25 cellular contexts compared by ENCODE assay signal in the genomic region with DNA sequence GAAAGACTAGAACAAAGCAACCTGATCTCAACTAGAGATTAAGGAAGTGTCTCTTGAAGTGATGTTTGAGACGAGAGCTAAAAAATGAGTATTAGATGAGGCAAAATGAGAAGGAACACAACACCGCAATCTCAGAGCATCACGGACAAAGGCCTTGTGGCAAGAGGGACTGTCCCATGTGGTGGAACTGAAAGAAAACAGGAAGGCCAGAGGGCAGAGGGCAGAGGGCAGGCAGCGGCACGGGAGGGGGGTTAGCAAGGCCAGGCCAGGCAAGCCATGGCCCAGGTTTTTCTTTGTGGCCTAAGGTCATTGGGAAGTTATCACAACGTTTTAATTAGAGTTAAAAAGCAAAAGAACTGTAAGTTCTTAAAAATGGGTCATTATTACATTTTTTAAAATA. TPM values are rescaled to one million over a fixed set of nuclear protein-coding genes. Genes with fewer than 3 reads are reported as not detected.
DNase-seq lines count a peak whose midpoint lies in the region; ATAC-seq, FAIRE-seq and TF ChIP-seq lines count a peak whose summit lies in the region.
"Had no signal": no experiment of that assay in that cellular context is flagged by ENCODE, and none has a peak within 500 bp of the region (broad histone marks: within the 10 kb centered on the region; RNA-seq: fewer than 3 reads in every experiment).

No MANE protein-coding gene starts in this region.

- POLR2A ChIA-PET in CD4-positive, alpha-beta T cell (lab: Charles Lee): no interaction called here
- POLR2A ChIA-PET in K562 (lab: Yijun Ruan, JAX): no interaction called here

- ATAC-seq in CD4-positive, alpha-beta T cell (ENCODE audit: poor library complexity): no peak
- ATAC-seq in K562 (no peak), GM19397 (IDR thresholded peaks at IDR 0.05; ENCODE audit: unreplicated experiment) (no peak)
- ATAC-seq: gastrocnemius medialis, GM23338, sciatic nerve, WTC11 had no signal

- no peaks in the 10 kb centered on the region for H3K9me1 ChIP-seq in K562 (ENCODE audit: control insufficient read depth, insufficient read depth, low read length)

- in situ Hi-C loops in K562 (cut with MboI): no loop called here

- no peak for FAIRE-seq in K562 (lab: Jason Lieb, UNC)
- FAIRE-seq: endothelial cell of umbilical vein, RCC 7860 had no signal

- no peaks in the 10 kb centered on the region for H3K79me2 ChIP-seq in K562 (ENCODE audit: control insufficient read depth, insufficient read depth, low read length)

- no peak for TF ChIP-seq POLR2A in K562 (conservative IDR thresholded peaks at IDR 0.05)

- DNase-seq in CD4-positive, alpha-beta T cell: no peak
- peak; percentile 53 for DNase-seq in GM12865 (ENCODE audit: low read depth)
- no peak for DNase-seq in K562 (ENCODE audit: extremely low read depth in 1 of 4, low spot score in 3 of 4)
- DNase-seq in nephron progenitor cell: peak; percentile 26
- DNase-seq in tibial artery: no peak
- DNase-seq in AML-193 (lab: John Stamatoyannopoulos, UW): no peak
- DNase-seq: activated effector memory CD4-positive, alpha-beta T cell treated with Interleukin-2 at 50 U/mL for 16 hours; DMS79 treated with DMSO at 0.1 percent for 48 hours; gastrocnemius medialis; GDM1; kidney glomerular epithelial cell; NCI-H146; NCI-H2107; NCI-H446; NCI-H748 treated with DMSO at 0.1 percent for 48 hours; stimulated activated CD4-positive, alpha-beta T cell treated with anti-CD3 and anti-CD28 coated beads, Interleukin-2, amount 100 ng/mL, for 48 hours had no signal

- H3K4me2 ChIP-seq in K562 (ENCODE audit: insufficient read depth, low read length): no peak overlapping the region
- H3K4me2 ChIP-seq: BLaER1 treated with 17β-estradiol and CSF1 and Interleukin-3, amounts not matched to agents 10 nM and 100 nM; GM23338 had no signal

- H3K27ac ChIP-seq in CD4-positive, alpha-beta T cell (ENCODE audit: low read depth, low read length): no peak overlapping the region
- no peak overlapping the region for H3K27ac ChIP-seq in K562 (ENCODE audit: extremely low read depth, low read depth, low read length)
- H3K27ac ChIP-seq in tibial artery: no peak overlapping the region
- H3K27ac ChIP-seq: ascending aorta; BLaER1 treated with 17β-estradiol and CSF1 and Interleukin-3, amounts not matched to agents 10 nM and 100 nM had no signal

- H3K4me3 ChIP-seq in GM12865 (ENCODE audit: low read depth, low read length) (no peak overlapping the region), K562 (no peak overlapping the region), tibial artery (no peak overlapping the region)
- H3K4me3 ChIP-seq: ascending aorta; BLaER1 treated with 17β-estradiol and CSF1 and Interleukin-3, amounts not matched to agents 10 nM and 100 nM; gastrocnemius medialis; GM23338; tibial nerve had no signal

- H3K4me3 Mint-ChIP-seq in CD4-positive, alpha-beta T cell: no peak overlapping the region
- peak overlapping the region; percentile 6 for H3K4me3 Mint-ChIP-seq in nephron progenitor cell
- H3K4me3 Mint-ChIP-seq: GM23338, WTC11 had no signal

- WGBS in K562 (ENCODE audit: insufficient coverage, low coverage, missing lambda C conversion rate): 74% methylated on average over 6 of the region's 6 CpGs

- H2AFZ ChIP-seq in K562 (ENCODE audit: low read depth, low read length): no peak overlapping the region
- H2AFZ ChIP-seq: GM23338 had no signal

- no peaks in the 10 kb centered on the region for H3K9me3 Mint-ChIP-seq in CD4-positive, alpha-beta T cell
- H3K9me3 Mint-ChIP-seq in nephron progenitor cell: no peaks in the 10 kb centered on the region
- H3K9me3 Mint-ChIP-seq: GM23338, WTC11 had no signal

- peaks cover 72% of the 10 kb centered on the region for H3K36me3 Mint-ChIP-seq in CD4-positive, alpha-beta T cell (ENCODE audit: low read depth)
- peaks cover 66% of the 10 kb centered on the region for H3K36me3 Mint-ChIP-seq in nephron progenitor cell (ENCODE audit: low read depth)

- no peaks in the 10 kb centered on the region for H3K27me3 ChIP-seq in CD4-positive, alpha-beta T cell (ENCODE audit: control insufficient read depth, insufficient read depth, low read length)
- H3K27me3 ChIP-seq in K562 (ENCODE audit: control insufficient read depth in 2 of 2, insufficient read depth in 2 of 2, low read length in 2 of 2): no peaks in the 10 kb centered on the region
- H3K27me3 ChIP-seq in tibial artery: no peaks in the 10 kb centered on the region
- H3K27me3 ChIP-seq: ascending aorta; BLaER1 treated with 17β-estradiol and CSF1 and Interleukin-3, amounts not matched to agents 10 nM and 100 nM; gastrocnemius medialis; tibial nerve had no signal

- BruUV-seq in K562 (replicated peaks; lab: Mats Ljungman, UMichigan): no TSS peak

- H3K27me3 Mint-ChIP-seq in CD4-positive, alpha-beta T cell: no peaks in the 10 kb centered on the region
- H3K27me3 Mint-ChIP-seq in nephron progenitor cell (ENCODE audit: low read depth, poor library complexity): no peaks in the 10 kb centered on the region

- TF ChIP-seq EP300 in K562 (IDR thresholded peaks at IDR 0.05; ENCODE audit: low read length): no peak

- no peak overlapping the region for H3K9ac ChIP-seq in K562 (ENCODE audit: insufficient read depth in 1 of 2, low read depth in 2 of 2, low read length in 2 of 2)
- H3K9ac ChIP-seq: BLaER1 treated with 17β-estradiol and CSF1 and Interleukin-3, amounts not matched to agents 10 nM and 100 nM had no signal

- TF ChIP-seq CTCF in CD4-positive, alpha-beta T cell (IDR thresholded peaks at IDR 0.05): no peak
- no peak for TF ChIP-seq CTCF in GM12865 (IDR thresholded peaks at IDR 0.05; ENCODE audit: insufficient read depth, low read depth, low read length, missing control alignments)
- TF ChIP-seq CTCF in K562 (IDR thresholded peaks at IDR 0.05 in 2 of 3, conservative IDR thresholded peaks at IDR 0.05 in 1 of 3; ENCODE audit: insufficient read depth in 2 of 3, low read depth in 1 of 3, low read length in 3 of 3): no peak
- no peak for TF ChIP-seq CTCF in nephron progenitor cell (IDR thresholded peaks at IDR 0.05)
- no peak for TF ChIP-seq CTCF in tibial artery (IDR thresholded peaks at IDR 0.05)

- CTCF ChIA-PET in CD4-positive, alpha-beta T cell (lab: Charles Lee): no interaction called here
- CTCF ChIA-PET in K562 (lab: Yijun Ruan, JAX; ENCODE audit: low intra/inter-chr PET ratio): no interaction called here

- intact Hi-C loops in CD4-positive, alpha-beta T cell (cut with DNase I, micrococcal nuclease): no loop called here
- intact Hi-C loops in K562 (cut with micrococcal nuclease): no loop called here
- intact Hi-C loops in tibial artery (cut with DNase I; ENCODE audit: low total_unique reads): no loop called here

- H3K36me3 ChIP-seq in K562 (ENCODE audit: control insufficient read depth, insufficient read depth, low read length): peaks cover 63% of the 10 kb centered on the region
- H3K36me3 ChIP-seq in tibial artery: peaks cover 41 to 82% (median 48%) of the 10 kb centered on the region in 3 donors

- no peak for TF ChIP-seq RAD21 in K562 (CRISPR knock-in tag; conservative IDR thresholded peaks at IDR 0.05 in 1 of 2, IDR thresholded peaks at IDR 0.05 in 1 of 2)

- H3K4me1 ChIP-seq in K562 (replicated peaks in 1 of 2; ENCODE audit: control insufficient read depth in 2 of 2, insufficient read depth in 2 of 2, low read length in 2 of 2): no peaks in the 10 kb centered on the region; a peak in 1 of 5 replicates
- no peaks in the 10 kb centered on the region for H3K4me1 ChIP-seq in tibial artery
- H3K4me1 ChIP-seq: ascending aorta; BLaER1 treated with 17β-estradiol and CSF1 and Interleukin-3, amounts not matched to agents 10 nM and 100 nM; gastrocnemius medialis had no signal

- no peaks in the 10 kb centered on the region for H4K20me1 ChIP-seq in K562 (replicated peaks; ENCODE audit: control insufficient read depth, insufficient read depth, low read length)

- peaks cover 5% of the 10 kb centered on the region for H3K4me1 Mint-ChIP-seq in CD4-positive, alpha-beta T cell (ENCODE audit: low read depth)
- peaks cover 22% of the 10 kb centered on the region for H3K4me1 Mint-ChIP-seq in nephron progenitor cell
- H3K4me1 Mint-ChIP-seq: GM23338, WTC11 had no signal

- H3K9me3 ChIP-seq in CD4-positive, alpha-beta T cell (ENCODE audit: control insufficient read depth, low read length): no peaks in the 10 kb centered on the region
- H3K9me3 ChIP-seq in K562 (replicated peaks; ENCODE audit: control insufficient read depth, insufficient read depth, low read depth, low read length): no peaks in the 10 kb centered on the region
- no peaks in the 10 kb centered on the region for H3K9me3 ChIP-seq in tibial artery
- H3K9me3 ChIP-seq: ascending aorta; BLaER1 treated with 17β-estradiol and CSF1 and Interleukin-3, amounts not matched to agents 10 nM and 100 nM; gastrocnemius medialis; tibial nerve had no signal

- peak overlapping the region; percentile 45 for H3K27ac Mint-ChIP-seq in CD4-positive, alpha-beta T cell
- peak overlapping the region; percentile 92 for H3K27ac Mint-ChIP-seq in nephron progenitor cell
- H3K27ac Mint-ChIP-seq: GM23338, WTC11 had no signal

RNA-seq across cellular contexts. Expression of a gene that starts 22.5 kb away (rescaled TPM):
- total RNA-seq in CD4-positive, alpha-beta T cell: 10 to 100 TPM; 38.6 to 38.7 TPM
- total RNA-seq in K562 (2011; cell fraction: chromatin; rRNA removed; ENCODE audit: low replicate concordance): 32.1 and 33.8 TPM in 2 replicates
- total RNA-seq in K562 (2011; cell fraction: nucleolus; rRNA removed): 20.5 and 24.3 TPM in 2 replicates
- total RNA-seq in K562 (2011; cell fraction: nucleoplasm; rRNA removed): 25.4 and 29.5 TPM in 2 replicates
- total RNA-seq in K562 (2014; rRNA removed) (42.0 and 49.1 TPM in 2 replicates), K562 (2014; rRNA removed; fragmentation: Illumina TruSeq; extraction: Trizol) (34.3 and 35.2 TPM in 2 replicates), K562 (2015; rRNA removed; fragmentation: Illumina TruSeq; extraction: Trizol) (27.6 and 28.5 TPM in 2 replicates), K562 (2021) (125 and 133 TPM in 2 replicates)
- polyA plus RNA-seq in K562 (2011; rRNA removed) (105 and 125 TPM in 2 replicates), K562 (2014; fragmentation: Illumina TruSeq; extraction: Trizol) (53.9 and 56.0 TPM in 2 replicates), K562 (2014; fragmentation: Nextera tagmentation; extraction: Ambion mirVana) (10 to 100 TPM; 25.2 to 40.4 TPM), K562 (2014; rRNA removed) (47.4 and 48.7 TPM in 2 replicates)
- 46.2 and 66.5 TPM in 2 replicates for polyA plus RNA-seq in K562 (2011; cell fraction: cytosol; rRNA removed)
- 30.6 and 46.8 TPM in 2 replicates for polyA plus RNA-seq in K562 (2011; cell fraction: nucleus; rRNA removed)
- 54.1 and 60.1 TPM in 2 replicates for polyA plus RNA-seq in K562 (2012)
- polyA minus RNA-seq in K562 (2011; rRNA and poly(A)+ RNA removed): 135 and 168 TPM in 2 replicates
- 36.3 and 41.3 TPM in 2 replicates for polyA minus RNA-seq in K562 (2011; cell fraction: cytosol; rRNA and poly(A)+ RNA removed)
- polyA minus RNA-seq in K562 (2011; cell fraction: nucleus; rRNA and poly(A)+ RNA removed): 13.2 and 15.4 TPM in 2 replicates

RNA-seq across cellular contexts. Expression of a gene that starts 22.6 kb away (rescaled TPM):
- total RNA-seq in CD4-positive, alpha-beta T cell: 10 to 100 TPM in 1 of 2 experiments, 1 to 10 TPM in 1; 9.3 to 10.6 TPM
- 48.3 and 51.8 TPM in 2 replicates for total RNA-seq in K562 (2011; cell fraction: chromatin; rRNA removed; ENCODE audit: low replicate concordance)
- total RNA-seq in K562 (2011; cell fraction: nucleolus; rRNA removed): 22.4 and 26.3 TPM in 2 replicates
- total RNA-seq in K562 (2011; cell fraction: nucleoplasm; rRNA removed): 28.6 and 37.3 TPM in 2 replicates
- total RNA-seq in K562 (2014; rRNA removed) (5.2 and 5.4 TPM in 2 replicates), K562 (2014; rRNA removed; fragmentation: Illumina TruSeq; extraction: Trizol) (6.9 and 7.6 TPM in 2 replicates), K562 (2015; rRNA removed; fragmentation: Illumina TruSeq; extraction: Trizol) (6.9 and 7.2 TPM in 2 replicates), K562 (2021) (7.6 and 9.4 TPM in 2 replicates)
- polyA plus RNA-seq in K562 (2011; rRNA removed) (10.2 and 12.9 TPM in 2 replicates), K562 (2014; fragmentation: Illumina TruSeq; extraction: Trizol) (6.2 and 6.7 TPM in 2 replicates), K562 (2014; fragmentation: Nextera tagmentation; extraction: Ambion mirVana) (1 to 10 TPM; 1.3 to 1.6 TPM), K562 (2014; rRNA removed) (5.0 and 7.8 TPM in 2 replicates)
- 5.4 and 8.5 TPM in 2 replicates for polyA plus RNA-seq in K562 (2011; cell fraction: cytosol; rRNA removed)
- polyA plus RNA-seq in K562 (2011; cell fraction: nucleus; rRNA removed): 14.2 and 16.9 TPM in 2 replicates
- polyA plus RNA-seq in K562 (2012): 4.8 and 6.3 TPM in 2 replicates
- polyA minus RNA-seq in K562 (2011; rRNA and poly(A)+ RNA removed): 14.0 and 14.5 TPM in 2 replicates
- polyA minus RNA-seq in K562 (2011; cell fraction: cytosol; rRNA and poly(A)+ RNA removed): 6.4 and 7.1 TPM in 2 replicates
- polyA minus RNA-seq in K562 (2011; cell fraction: nucleus; rRNA and poly(A)+ RNA removed): 8.3 and 15.2 TPM in 2 replicates

Comparison
In these comparisons a context has a peak if more than half of its experiments do, and no peak if none do; other contexts are left out.
1. DNase-seq: peak in GM12865 (single experiment) and nephron progenitor cell (single experiment); none in CD4-positive, alpha-beta T cell (0 of 10), K562 (0 of 4), tibial artery (0 of 2) and AML-193 (0 of 2).